12 cellular contexts compared by ENCODE assay signal in genomic region chr6:23349521-23350147, GRCh38.
A peak's percentile ranks its signal among the peaks of the same experiment; 100 is the strongest.
DNase-seq lines count a peak whose midpoint lies in the region; ATAC-seq, FAIRE-seq and TF ChIP-seq lines count a peak whose summit lies in the region.
"Had no signal": no experiment of that assay in that cellular context is flagged by ENCODE, and none has a peak within 500 bp of the region (broad histone marks: within the 10 kb centered on the region; RNA-seq: fewer than 3 reads in every experiment).

No MANE protein-coding gene starts in this region.

- H3K4me1 Mint-ChIP-seq in astrocyte (ENCODE audit: low read depth, unreplicated experiment) = no peaks in the 10 kb centered on the region
- H3K4me1 Mint-ChIP-seq: activated CD4-positive, alpha-beta T cell treated with anti-CD3 and anti-CD28 coated beads for 36 hours had no signal

- no peak overlapping the region for H2AFZ ChIP-seq in astrocyte (ENCODE audit: low read depth, low read length)
- no peak overlapping the region for H2AFZ ChIP-seq in Karpas-422 (ENCODE audit: low read length)

- no peaks in the 10 kb centered on the region for H3K36me3 Mint-ChIP-seq in astrocyte (ENCODE audit: low read depth, unreplicated experiment)
- H3K36me3 Mint-ChIP-seq: activated naive CD8-positive, alpha-beta T cell had no signal

- H3K27ac Mint-ChIP-seq in astrocyte (ENCODE audit: unreplicated experiment) = no peak overlapping the region
- H3K27ac Mint-ChIP-seq: activated CD4-positive, alpha-beta T cell treated with anti-CD3 and anti-CD28 coated beads for 36 hours; activated naive CD8-positive, alpha-beta T cell had no signal

- H3K9ac ChIP-seq in astrocyte (ENCODE audit: low read length) (peak overlapping the region; percentile 1), Karpas-422 (ENCODE audit: low read length) (no peak overlapping the region)

- DNase-seq in DMS53 treated with DMSO at 0.1 percent for 48 hours (lab: John Stamatoyannopoulos, UW; ENCODE audit: unreplicated experiment) (peak; percentile 71), NCI-H146 treated with DMSO at 0.1 percent for 48 hours (lab: John Stamatoyannopoulos, UW; ENCODE audit: unreplicated experiment) (peak; percentile 47), astrocyte (ENCODE audit: low read depth) (peak; percentile 84), myocyte (ENCODE audit: low read depth) (peak; percentile 60), Karpas-422 (no peak), islet precursor cell (no peak)
- no peak for DNase-seq in stimulated activated CD4-positive, alpha-beta T cell treated with anti-CD3 and anti-CD28 coated beads, Interleukin-2, amount 100 ng/mL, for 24 hours
- DNase-seq: activated CD4-positive, alpha-beta T cell treated with anti-CD3 and anti-CD28 coated beads for 36 hours; heart right ventricle; NK-92 treated with Interleukin-12 subunit alpha and Interleukin-12 subunit beta, amount 100 ng/mL, for 24 hours had no signal

- ATAC-seq in HG03457 (IDR thresholded peaks at IDR 0.05; ENCODE audit: unreplicated experiment) = no peak
- ATAC-seq: activated CD4-positive, alpha-beta T cell treated with anti-CD3 and anti-CD28 coated beads for 36 hours had no signal

- H3K4me3 ChIP-seq in astrocyte (ENCODE audit: insufficient read depth, low read depth, low read length) = no peak overlapping the region
- no peak overlapping the region for H3K4me3 ChIP-seq in Karpas-422 (ENCODE audit: low read length)
- H3K4me3 ChIP-seq: heart right ventricle had no signal

- H3K4me1 ChIP-seq in astrocyte (ENCODE audit: insufficient read depth, low read length) (no peaks in the 10 kb centered on the region), Karpas-422 (ENCODE audit: low read length) (no peaks in the 10 kb centered on the region)
- H3K4me1 ChIP-seq: heart right ventricle had no signal

- H3K9me3 ChIP-seq in astrocyte (ENCODE audit: insufficient read depth, low read depth, low read length) (no peaks in the 10 kb centered on the region), Karpas-422 (ENCODE audit: low read length) (no peaks in the 10 kb centered on the region)
- H3K9me3 ChIP-seq: heart right ventricle had no signal

- H3K27ac ChIP-seq in astrocyte (ENCODE audit: low read depth, low read length) (peak overlapping the region; percentile 66), Karpas-422 (ENCODE audit: low read length) (no peak overlapping the region)
- H3K27ac ChIP-seq: heart right ventricle had no signal

- peak overlapping the region; percentile 44 for H3K4me2 ChIP-seq in astrocyte (ENCODE audit: low read length)
- no peak overlapping the region for H3K4me2 ChIP-seq in Karpas-422 (ENCODE audit: low read depth, low read length, poor library complexity, severe bottlenecking)

- H3K9me2 ChIP-seq in Karpas-422 (replicated peaks; ENCODE audit: insufficient read depth, low read length) = no peaks in the 10 kb centered on the region

- H3K27me3 Mint-ChIP-seq in astrocyte (ENCODE audit: low read depth, unreplicated experiment) = peaks cover 1% of the 10 kb centered on the region
- H3K27me3 Mint-ChIP-seq: activated CD4-positive, alpha-beta T cell treated with anti-CD3 and anti-CD28 coated beads for 36 hours; activated naive CD8-positive, alpha-beta T cell had no signal

- FAIRE-seq in astrocyte (lab: Jason Lieb, UNC) = no peak

- H3K79me2 ChIP-seq in astrocyte (ENCODE audit: insufficient read depth, low read length) (no peaks in the 10 kb centered on the region), Karpas-422 (ENCODE audit: low read length) (no peaks in the 10 kb centered on the region)

- H3K36me3 ChIP-seq in astrocyte (ENCODE audit: insufficient read depth, low read length) = no peaks in the 10 kb centered on the region
- no peaks in the 10 kb centered on the region for H3K36me3 ChIP-seq in Karpas-422 (ENCODE audit: insufficient read depth, low read length)
- H3K36me3 ChIP-seq: heart right ventricle had no signal

- TF ChIP-seq CTCF in astrocyte (IDR thresholded peaks at IDR 0.05; ENCODE audit: insufficient read depth, low read depth, low read length) = no peak

- H4K20me1 ChIP-seq in astrocyte (ENCODE audit: insufficient read depth, low read length) (no peaks in the 10 kb centered on the region), Karpas-422 (ENCODE audit: insufficient read depth, low read depth, low read length) (no peaks in the 10 kb centered on the region)

- H3K9me3 Mint-ChIP-seq in astrocyte (ENCODE audit: unreplicated experiment) = no peaks in the 10 kb centered on the region

- H3K27me3 ChIP-seq in astrocyte (ENCODE audit: insufficient read depth, low read length) (no peaks in the 10 kb centered on the region), Karpas-422 (ENCODE audit: low read length) (no peaks in the 10 kb centered on the region)
- H3K27me3 ChIP-seq: heart right ventricle had no signal

- H3K4me3 Mint-ChIP-seq in astrocyte (ENCODE audit: unreplicated experiment) = no peak overlapping the region
- H3K4me3 Mint-ChIP-seq: activated CD4-positive, alpha-beta T cell treated with anti-CD3 and anti-CD28 coated beads for 36 hours; activated naive CD8-positive, alpha-beta T cell had no signal

Comparison
In these comparisons a context has a peak if more than half of its experiments do, and no peak if none do; other contexts are left out.
1. DNase-seq: peak in DMS53 treated with DMSO at 0.1 percent for 48 hours (single experiment), NCI-H146 treated with DMSO at 0.1 percent for 48 hours (single experiment), astrocyte (single experiment) and myocyte (single experiment); none in stimulated activated CD4-positive, alpha-beta T cell treated with anti-CD3 and anti-CD28 coated beads, Interleukin-2, amount 100 ng/mL, for 24 hours (0 of 2), Karpas-422 (single experiment) and islet precursor cell (single experiment).